In the genomic region with DNA sequence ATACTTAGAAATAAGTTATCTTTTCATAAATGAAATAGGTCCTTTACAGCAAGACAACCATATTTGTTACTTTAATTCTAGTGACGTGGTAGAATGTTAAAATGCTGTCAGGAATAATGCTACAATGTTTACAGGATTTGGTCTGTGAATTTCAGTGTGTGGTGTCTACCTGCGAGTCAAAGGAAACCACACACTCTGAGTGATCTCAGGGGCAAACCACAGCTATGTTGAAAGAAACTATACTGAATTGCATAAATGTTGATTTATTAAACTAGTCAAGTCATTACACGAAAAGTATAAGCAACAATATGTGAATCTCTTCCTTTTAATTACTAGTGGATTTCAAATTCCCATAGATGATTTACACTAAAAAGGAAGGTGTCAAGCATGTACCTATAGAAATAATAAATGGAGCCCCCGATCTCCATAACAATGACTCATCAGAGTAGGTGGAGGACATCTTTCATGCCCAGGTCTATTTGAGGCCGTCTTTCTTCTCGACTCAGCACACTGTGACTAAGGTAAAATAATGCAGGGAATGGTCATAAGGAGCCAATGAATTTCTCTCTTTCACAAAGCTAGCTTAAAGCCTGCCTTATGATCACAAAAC, we compare ENCODE assay signal across 22 cellular contexts.
DNase-seq lines count a peak whose midpoint lies in the region; ATAC-seq and TF ChIP-seq lines count a peak whose summit lies in the region.
"Had no signal": no experiment of that assay in that cellular context is flagged by ENCODE, and none has a peak within 500 bp of the region (broad histone marks: within the 10 kb centered on the region; RNA-seq: fewer than 3 reads in every experiment).

No MANE protein-coding gene starts in this region.

- no peaks in the 10 kb centered on the region for H3K9me3 ChIP-seq in DND-41 (ENCODE audit: insufficient read depth, low read length, severe bottlenecking)
- no peaks in the 10 kb centered on the region for H3K9me3 ChIP-seq in Karpas-422 (ENCODE audit: low read length)
- no peaks in the 10 kb centered on the region for H3K9me3 ChIP-seq in thyroid gland
- H3K9me3 ChIP-seq in heart left ventricle = no peaks in the 10 kb centered on the region
- H3K9me3 ChIP-seq: sigmoid colon, tibial artery had no signal

- no peak overlapping the region for H2AFZ ChIP-seq in DND-41 (ENCODE audit: low read depth, low read length)
- H2AFZ ChIP-seq in Karpas-422 (ENCODE audit: low read length) = no peak overlapping the region
- H2AFZ ChIP-seq: parathyroid adenoma had no signal

- no peak overlapping the region for H3K4me3 ChIP-seq in DND-41 (ENCODE audit: low read depth in 1 of 2, low read length in 2 of 2)
- no peak overlapping the region for H3K4me3 ChIP-seq in Karpas-422 (ENCODE audit: low read length)
- H3K4me3 ChIP-seq in thyroid gland (replicated peaks in 1 of 3) = no peak overlapping the region
- H3K4me3 ChIP-seq in heart left ventricle = no peak overlapping the region
- H3K4me3 ChIP-seq: cardiac muscle cell, sigmoid colon, tibial artery had no signal

- intact Hi-C loops in thyroid gland (cut with DNase I) = no loop called here
- intact Hi-C loops in heart left ventricle (cut with DNase I) = no loop called here

- WGBS in thyroid gland, 2 donors = 87 to 90% methylated on average over 6 of the region's 6 CpGs
- WGBS in heart left ventricle, 4 donors = 77 to 86% (median 83%) methylated on average over 6 of the region's 6 CpGs

- H3K27me3 ChIP-seq in DND-41 (ENCODE audit: insufficient read depth, low read length, poor library complexity) (peaks cover 3% of the 10 kb centered on the region), Karpas-422 (ENCODE audit: low read length) (no peaks in the 10 kb centered on the region), thyroid gland (no peaks in the 10 kb centered on the region), heart left ventricle (peaks cover 0 to 9% (median 0%) of the 10 kb centered on the region in 9 donors)
- H3K27me3 ChIP-seq: cardiac muscle cell, sigmoid colon, tibial artery had no signal

- no peak overlapping the region for H3K27ac ChIP-seq in DND-41 (ENCODE audit: low read length)
- no peak overlapping the region for H3K27ac ChIP-seq in Karpas-422 (ENCODE audit: low read length)
- no peak overlapping the region for H3K27ac ChIP-seq in thyroid gland
- H3K27ac ChIP-seq in heart left ventricle = no peak overlapping the region
- H3K27ac ChIP-seq: cardiac muscle cell, parathyroid adenoma, sigmoid colon, tibial artery had no signal

- TF ChIP-seq POLR2A in thyroid gland (IDR thresholded peaks at IDR 0.05) (no peak), heart left ventricle (IDR thresholded peaks at IDR 0.05) (no peak)

- no peaks in the 10 kb centered on the region for H4K20me1 ChIP-seq in DND-41 (ENCODE audit: insufficient read depth, low read length)
- no peaks in the 10 kb centered on the region for H4K20me1 ChIP-seq in Karpas-422 (ENCODE audit: insufficient read depth, low read depth, low read length)

- no peaks in the 10 kb centered on the region for H3K79me2 ChIP-seq in DND-41 (ENCODE audit: insufficient read depth, low read length)
- no peaks in the 10 kb centered on the region for H3K79me2 ChIP-seq in Karpas-422 (ENCODE audit: low read length)
- H3K79me2 ChIP-seq: parathyroid adenoma had no signal

- H3K9me2 ChIP-seq in Karpas-422 (replicated peaks; ENCODE audit: insufficient read depth, low read length) = no peaks in the 10 kb centered on the region

- TF ChIP-seq CTCF in DND-41 (IDR thresholded peaks at IDR 0.05; ENCODE audit: borderline replicate concordance, extremely low read depth, low read length, poor library complexity, severe bottlenecking) (no peak), thyroid gland (IDR thresholded peaks at IDR 0.05) (no peak), heart left ventricle (IDR thresholded peaks at IDR 0.05) (no peak)

- H3K4me2 ChIP-seq in DND-41 (ENCODE audit: insufficient read depth, low read length) (no peak overlapping the region), Karpas-422 (ENCODE audit: low read depth, low read length, poor library complexity, severe bottlenecking) (no peak overlapping the region)

- no peak overlapping the region for H3K9ac ChIP-seq in DND-41 (ENCODE audit: low read depth, low read length)
- no peak overlapping the region for H3K9ac ChIP-seq in Karpas-422 (ENCODE audit: low read length)
- H3K9ac ChIP-seq: parathyroid adenoma had no signal

- ATAC-seq in DND-41 (ENCODE audit: insufficient read depth, low read depth) (peak; percentile 76), HG03457 (IDR thresholded peaks at IDR 0.05; ENCODE audit: unreplicated experiment) (no peak), heart left ventricle (no peak)
- ATAC-seq: activated naive CD8-positive, alpha-beta T cell treated with anti-CD3 and anti-CD28 coated beads, Interleukin-2, amount 50 U/mL, for 24 hours had no signal

- H3K36me3 ChIP-seq in DND-41 (ENCODE audit: insufficient read depth, low read length) (no peaks in the 10 kb centered on the region), Karpas-422 (ENCODE audit: insufficient read depth, low read length) (no peaks in the 10 kb centered on the region), thyroid gland (no peaks in the 10 kb centered on the region), heart left ventricle (no peaks in the 10 kb centered on the region)
- H3K36me3 ChIP-seq: cardiac muscle cell, sigmoid colon, tibial artery had no signal

- DNase-seq in DND-41 = peak; percentile 5
- DNase-seq in Karpas-422 = peak; percentile 7
- peak; percentile 74 for DNase-seq in SW480 (ENCODE audit: low spot score)
- DNase-seq in glomerular visceral epithelial cell (ENCODE audit: extremely low spot score) = peak; percentile 50
- no peak for DNase-seq in hippocampal formation (lab: John Stamatoyannopoulos, UW)
- no peak for DNase-seq in thyroid gland
- no peak for DNase-seq in heart left ventricle
- DNase-seq: activated CD4-positive, alpha-beta T cell treated with anti-CD3 and anti-CD28 coated beads, Interleukin-2, amount 10 ng/mL, durations not matched to agents 7 days and 5 days; activated naive CD8-positive, alpha-beta T cell treated with anti-CD3 and anti-CD28 coated beads, Interleukin-2, amount 50 U/mL, for 24 hours; foreskin fibroblast; GDM1; hypothalamus; kidney; mesendoderm; NCI-H1105; NCI-H524; sigmoid colon; stimulated activated naive CD4-positive, alpha-beta T cell; tibial artery had no signal

- no peaks in the 10 kb centered on the region for H3K4me1 ChIP-seq in DND-41 (ENCODE audit: insufficient read depth, low read length)
- no peaks in the 10 kb centered on the region for H3K4me1 ChIP-seq in Karpas-422 (ENCODE audit: low read length)
- no peaks in the 10 kb centered on the region for H3K4me1 ChIP-seq in thyroid gland
- no peaks in the 10 kb centered on the region for H3K4me1 ChIP-seq in heart left ventricle
- H3K4me1 ChIP-seq: parathyroid adenoma, sigmoid colon had no signal

Comparison
In these comparisons a context has a peak if more than half of its experiments do, and no peak if none do; other contexts are left out.
1. DNase-seq: peak in DND-41 (single experiment), Karpas-422 (single experiment), SW480 (single experiment) and glomerular visceral epithelial cell (single experiment); none in hippocampal formation (0 of 2), thyroid gland (0 of 2) and heart left ventricle (0 of 5).